Comparison of ENCODE assay signal across 13 cellular contexts in the genomic region with DNA sequence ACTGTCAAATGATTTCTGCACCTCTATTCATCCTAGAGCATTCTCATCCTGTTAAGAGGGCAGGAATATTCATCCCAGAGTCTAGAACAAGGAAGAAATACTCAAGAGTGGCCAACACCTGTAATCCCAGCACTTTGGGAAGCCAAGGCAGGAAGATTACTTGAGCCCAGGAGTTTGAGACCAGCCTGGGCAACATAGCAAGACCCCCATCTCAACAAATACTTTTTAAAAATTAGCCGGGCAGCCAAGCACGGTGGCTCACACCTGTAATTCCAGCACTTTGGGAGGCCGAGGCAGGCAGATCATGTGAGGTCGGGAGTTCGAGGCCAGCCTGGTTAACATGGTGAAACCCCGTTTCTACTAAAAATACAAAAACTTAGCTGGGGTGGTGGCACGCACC. TPM values are rescaled to one million over a fixed set of nuclear protein-coding genes. Genes with fewer than 3 reads are reported as not detected.
DNase-seq lines count a peak whose midpoint lies in the region; ATAC-seq, FAIRE-seq and TF ChIP-seq lines count a peak whose summit lies in the region.
"Not testable (repeated sequence)": the region's sequence is repeated elsewhere in the genome, so short reads cannot be mapped to it uniquely, and the experiment has no call there.
"Had no signal": no experiment of that assay in that cellular context is flagged by ENCODE, and none has a peak within 500 bp of the region (broad histone marks: within the 10 kb centered on the region; RNA-seq: fewer than 3 reads in every experiment).

No MANE protein-coding gene starts in this region.

- 98% methylated on average over 5 of the region's 7 CpGs; no CpG with 5 or more reads in 1 of the 2 experiments for WGBS in IMR-90 (ENCODE audit: extremely low coverage in 2 of 2, insufficient read length in 1 of 2), 2 experiments
- 67% methylated on average over 4 of the region's 7 CpGs for WGBS in K562 (ENCODE audit: insufficient coverage, low coverage, missing lambda C conversion rate)
- WGBS in HepG2 (ENCODE audit: low lambda C conversion rate): 67% methylated on average over 7 of the region's 7 CpGs

- H3K4ac ChIP-seq in IMR-90 (ENCODE audit: low read depth, low read length): not testable (repeated sequence)

- dilution Hi-C loops in IMR-90 (cut with HindIII; ENCODE audit: low sequenced_read_pairs, unreplicated experiment): not testable (repeated sequence)

- H3K27me3 ChIP-seq in IMR-90 (ENCODE audit: control insufficient read depth, insufficient read depth, low read length); Panc1 (ENCODE audit: control insufficient read depth, insufficient read depth, low read length); K562 (ENCODE audit: control insufficient read depth in 2 of 2, insufficient read depth in 2 of 2, low read length in 2 of 2): not testable (repeated sequence)
- peaks cover 5 to 26% of the 10 kb centered on the region in 2 experiments; a peak in 4 of 5 replicates for H3K27me3 ChIP-seq in HepG2 (ENCODE audit: control insufficient read depth in 1 of 2, insufficient read depth in 2 of 2, low read length in 2 of 2)

- H4K20me1 ChIP-seq in IMR-90 (ENCODE audit: insufficient read depth, low read length); K562 (replicated peaks; ENCODE audit: control insufficient read depth, insufficient read depth, low read length); HepG2 (ENCODE audit: insufficient read depth, low read length): not testable (repeated sequence)

- BruUV-seq in IMR-90 (replicated peaks; lab: Mats Ljungman, UMichigan); Panc1 (replicated peaks; lab: Mats Ljungman, UMichigan); K562 (replicated peaks; lab: Mats Ljungman, UMichigan); HepG2 (replicated peaks; lab: Mats Ljungman, UMichigan): not testable (repeated sequence)

- not testable (repeated sequence) for H3K36me3 Mint-ChIP-seq in neural crest cell (ENCODE audit: low read depth)

- not testable (repeated sequence) for TF ChIP-seq RAD21 in IMR-90 (IDR thresholded peaks at IDR 0.05; ENCODE audit: low read length); K562 (CRISPR knock-in tag; conservative IDR thresholded peaks at IDR 0.05 in 1 of 2, IDR thresholded peaks at IDR 0.05 in 1 of 2); HepG2 (CRISPR knock-in tag; IDR thresholded peaks at IDR 0.05)

- not testable (repeated sequence) for H3K36me3 ChIP-seq in HEK293 (ENCODE audit: control insufficient read depth in 2 of 2, insufficient read depth in 1 of 2, low read length in 2 of 2); IMR-90 (ENCODE audit: control insufficient read depth, insufficient read depth, low read length); Panc1 (ENCODE audit: control insufficient read depth, insufficient read depth, low read length); K562 (ENCODE audit: control insufficient read depth, insufficient read depth, low read length); HepG2 (replicated peaks in 1 of 2; ENCODE audit: control insufficient read depth in 1 of 2, insufficient read depth in 2 of 2, low read length in 2 of 2)

- H3K27me3 Mint-ChIP-seq in neural crest cell (ENCODE audit: low read depth): peaks cover 13% of the 10 kb centered on the region

- intact Hi-C loops in IMR-90 (cut with micrococcal nuclease); Panc1 (cut with micrococcal nuclease; ENCODE audit: unreplicated experiment); K562 (cut with micrococcal nuclease); Right ventricle myocardium superior (cut with DNase I); HepG2 (cut with micrococcal nuclease; ENCODE audit: unreplicated experiment): not testable (repeated sequence)

- H3K4me1 Mint-ChIP-seq in neural crest cell: peaks cover 14% of the 10 kb centered on the region

- not testable (repeated sequence) for H2AFZ ChIP-seq in IMR-90 (replicated peaks; ENCODE audit: low read length, poor library complexity); K562 (ENCODE audit: low read depth, low read length); HepG2 (ENCODE audit: low read length)

- H3K79me1 ChIP-seq in IMR-90 (ENCODE audit: low read depth in 1 of 2, low read length in 2 of 2): not testable (repeated sequence)

- not testable (repeated sequence) for DNase-seq in IMR-90; Panc1 (ENCODE audit: low read depth, low spot score); K562 (ENCODE audit: extremely low read depth in 1 of 4, low spot score in 3 of 4); HepG2 (ENCODE audit: low spot score); neural crest cell (ENCODE audit: low read depth, low spot score)
- peak; percentile 24 for DNase-seq in Right ventricle myocardium superior

- peak overlapping the region; percentile 73 for H3K27ac Mint-ChIP-seq in neural crest cell (ENCODE audit: unreplicated experiment)

- not testable (repeated sequence) for H3K56ac ChIP-seq in IMR-90 (ENCODE audit: extremely low read depth, insufficient read depth, low read length)

- not testable (repeated sequence) for ATAC-seq in IMR-90 (ENCODE audit: low read depth); Panc1; K562; Right ventricle myocardium superior (ENCODE audit: poor library complexity); HepG2

- H2BK120ac ChIP-seq in IMR-90 (ENCODE audit: low read depth, low read length): not testable (repeated sequence)

- POLR2A ChIA-PET in HEK293 (lab: Yijun Ruan, JAX); IMR-90 (lab: Charles Lee; ENCODE audit: unreplicated experiment); Panc1 (lab: Charles Lee); HepG2 (lab: Yijun Ruan, JAX): not testable (repeated sequence)
- POLR2A ChIA-PET in K562 (lab: Yijun Ruan, JAX): interaction anchor here (1.3 kb wide), 1 partner anchor 36 kb away, joined by 3 read pairs; no protein-coding TSS in a partner anchor

- CTCF ChIA-PET in HEK293 (lab: Yijun Ruan, JAX); IMR-90 (lab: Yijun Ruan, JAX); Panc1 (lab: Charles Lee); K562 (lab: Yijun Ruan, JAX; ENCODE audit: low intra/inter-chr PET ratio); HepG2 (lab: Yijun Ruan, JAX; ENCODE audit: low intra/inter-chr PET ratio, low total read pairs): not testable (repeated sequence)

- not testable (repeated sequence) for H3K4me2 ChIP-seq in IMR-90 (ENCODE audit: low read depth, low read length); K562 (ENCODE audit: insufficient read depth, low read length); HepG2 (ENCODE audit: low read depth, low read length)

- not testable (repeated sequence) for H3K9me3 Mint-ChIP-seq in neural crest cell

- not testable (repeated sequence) for H4K8ac ChIP-seq in IMR-90 (ENCODE audit: low read depth in 2 of 2, low read length in 2 of 2)

- not testable (repeated sequence) for H2AK5ac ChIP-seq in IMR-90 (ENCODE audit: low read depth, low read length)

- peaks cover 10% of the 10 kb centered on the region for H3K9me1 ChIP-seq in IMR-90 (ENCODE audit: insufficient read depth, low read length)
- not testable (repeated sequence) for H3K9me1 ChIP-seq in K562 (ENCODE audit: control insufficient read depth, insufficient read depth, low read length)

- TF ChIP-seq POLR2A in IMR-90 (IDR thresholded peaks at IDR 0.05; ENCODE audit: low read depth, low read length); K562 (conservative IDR thresholded peaks at IDR 0.05); HepG2 (IDR thresholded peaks at IDR 0.05; ENCODE audit: insufficient read depth in 1 of 2, low read depth in 2 of 2, low read length in 2 of 2): not testable (repeated sequence)

- TF ChIP-seq CTCF in HEK293 (tag by site-specific recombination; IDR thresholded peaks at IDR 0.05); IMR-90 (conservative IDR thresholded peaks at IDR 0.05; ENCODE audit: low read depth, low read length); Panc1 (IDR thresholded peaks at IDR 0.05); K562 (IDR thresholded peaks at IDR 0.05 in 2 of 3, conservative IDR thresholded peaks at IDR 0.05 in 1 of 3; ENCODE audit: insufficient read depth in 2 of 3, low read depth in 1 of 3, low read length in 3 of 3); HepG2 (CRISPR knock-in tag; IDR thresholded peaks at IDR 0.05); neural crest cell (conservative IDR thresholded peaks at IDR 0.05): not testable (repeated sequence)

- H4K91ac ChIP-seq in IMR-90 (ENCODE audit: insufficient read depth, low read depth, low read length): not testable (repeated sequence)

- peak overlapping the region; percentile 8; the same call in 1 of the 2 replicates for H2BK20ac ChIP-seq in IMR-90 (ENCODE audit: low read depth, low read length)

- H2BK5ac ChIP-seq in IMR-90 (ENCODE audit: low read depth, low read length, poor library complexity, severe bottlenecking): not testable (repeated sequence)

- H3K4me3 ChIP-seq in HEK293 (ENCODE audit: low read depth, low read length); IMR-90 (ENCODE audit: insufficient read depth, low read depth, low read length); Panc1 (ENCODE audit: low read depth in 2 of 2, low read length in 2 of 2); K562; HepG2 (replicated peaks in 1 of 3; ENCODE audit: insufficient read depth in 1 of 3, low read depth in 2 of 3, low read length in 3 of 3): not testable (repeated sequence)

- H3K9me3 ChIP-seq in HEK293 (ENCODE audit: control insufficient read depth, insufficient read depth, low read depth, low read length); IMR-90 (ENCODE audit: control insufficient read depth, insufficient read depth, low read length); Panc1 (ENCODE audit: control insufficient read depth, insufficient read depth, low read depth, low read length); K562 (replicated peaks; ENCODE audit: control insufficient read depth, insufficient read depth, low read depth, low read length); HepG2 (ENCODE audit: low read length): not testable (repeated sequence)

- not testable (repeated sequence) for H4K5ac ChIP-seq in IMR-90 (ENCODE audit: low read depth, low read length)

- in situ Hi-C loops in IMR-90 (cut with MboI; ENCODE audit: low sequenced_read_pairs); K562 (cut with MboI); HepG2 (cut with HindIII; ENCODE audit: extremely low pct_ligation_motif_present, low pct_unique_long_range_greater_than_20kb): not testable (repeated sequence)
- in situ Hi-C loops in Panc1 (cut with HindIII; ENCODE audit: low pct_unique_long_range_greater_than_20kb, low sequenced_read_pairs): loop anchor here (5.0 kb wide), 1 partner anchor 34 kb away; the partner anchor contains the start of gene PARD6B

- H3K4me3 Mint-ChIP-seq in neural crest cell: not testable (repeated sequence)

- not testable (repeated sequence) for FAIRE-seq in K562 (lab: Jason Lieb, UNC); HepG2 (lab: Jason Lieb, UNC)

- not testable (repeated sequence) for TF ChIP-seq EP300 in K562 (IDR thresholded peaks at IDR 0.05; ENCODE audit: low read length); HepG2 (IDR thresholded peaks at IDR 0.05; ENCODE audit: low read depth in 2 of 2, low read length in 2 of 2); HepG2 (CRISPR knock-in tag; IDR thresholded peaks at IDR 0.05; ENCODE audit: borderline replicate concordance)

- not testable (repeated sequence) for H2BK15ac ChIP-seq in IMR-90 (ENCODE audit: low read depth, low read length)

- not testable (repeated sequence) for H3K23ac ChIP-seq in IMR-90 (ENCODE audit: low read depth, low read length)

- H3K27ac ChIP-seq in HEK293 (ENCODE audit: extremely low read depth, low read depth, low read length); IMR-90 (ENCODE audit: insufficient read depth, low read length); K562 (ENCODE audit: extremely low read depth, low read depth, low read length); HepG2 (ENCODE audit: extremely low read length, insufficient read depth, low read length): not testable (repeated sequence)
- peak overlapping the region; percentile 79 for H3K27ac ChIP-seq in Panc1 (ENCODE audit: low read length)

- H3K9ac ChIP-seq in IMR-90 (ENCODE audit: low read depth, low read length); K562 (ENCODE audit: insufficient read depth in 1 of 2, low read depth in 2 of 2, low read length in 2 of 2); HepG2 (ENCODE audit: insufficient read depth, low read depth, low read length): not testable (repeated sequence)

- not testable (repeated sequence) for H3K79me2 ChIP-seq in K562 (ENCODE audit: control insufficient read depth, insufficient read depth, low read length); HepG2 (ENCODE audit: insufficient read depth, low read length)

- H3K18ac ChIP-seq in IMR-90 (ENCODE audit: low read depth, low read length): not testable (repeated sequence)

- not testable (repeated sequence) for H3K4me1 ChIP-seq in HEK293 (ENCODE audit: control insufficient read depth, insufficient read depth, low read length)
- H3K4me1 ChIP-seq in IMR-90 (ENCODE audit: control insufficient read depth, insufficient read depth, low read length) (peaks cover 11% of the 10 kb centered on the region), Panc1 (ENCODE audit: control insufficient read depth, insufficient read depth, low read length) (peaks cover 59% of the 10 kb centered on the region), K562 (replicated peaks in 1 of 2; ENCODE audit: control insufficient read depth in 2 of 2, insufficient read depth in 2 of 2, low read length in 2 of 2) (peaks cover 9 to 13% of the 10 kb centered on the region in 2 experiments; a peak in 4 of 5 replicates), HepG2 (ENCODE audit: insufficient read depth, low read length) (peaks cover 38% of the 10 kb centered on the region)

- H2AK9ac ChIP-seq in IMR-90 (replicated peaks; ENCODE audit: low read depth, low read length, poor library complexity): peak overlapping the region; percentile 3

- not testable (repeated sequence) for H3K14ac ChIP-seq in IMR-90 (replicated peaks; ENCODE audit: low read depth, low read length)

RNA-seq across cellular contexts. Expression of gene RIPOR3, which starts 6.9 kb away (rescaled TPM):
- 0.28 and 0.54 TPM in 2 replicates for total RNA-seq in IMR-90 (2012; rRNA removed)
- 1.7 TPM in 2 replicates for polyA plus RNA-seq in IMR-90 (2012; rRNA removed)
- polyA plus RNA-seq in IMR-90 (2012; cell fraction: cytosol; rRNA removed): 0.28 and 0.71 TPM in 2 replicates
- polyA plus RNA-seq in IMR-90 (2012; cell fraction: nucleus; rRNA removed; ENCODE audit: low replicate concordance): 11.7 and 15.4 TPM in 2 replicates
- total RNA-seq in Panc1 (2021; ENCODE audit: unreplicated experiment): 92.5 TPM
- 97.9 TPM for polyA plus RNA-seq in Panc1 (2012; ENCODE audit: insufficient read length)
- 220 and 451 TPM in 2 replicates for total RNA-seq in K562 (2011; cell fraction: chromatin; rRNA removed; ENCODE audit: low replicate concordance)
- 258 and 278 TPM in 2 replicates for total RNA-seq in K562 (2011; cell fraction: nucleolus; rRNA removed)
- 187 and 217 TPM in 2 replicates for total RNA-seq in K562 (2011; cell fraction: nucleoplasm; rRNA removed)
- 22.3 and 28.3 TPM in 2 replicates for total RNA-seq in K562 (2014; rRNA removed)
- total RNA-seq in K562 (2014; rRNA removed; fragmentation: Illumina TruSeq; extraction: Trizol): 9.2 and 15.5 TPM in 2 replicates
- 12.8 and 13.3 TPM in 2 replicates for total RNA-seq in K562 (2015; rRNA removed; fragmentation: Illumina TruSeq; extraction: Trizol)
- total RNA-seq in K562 (2021): 43.3 and 46.1 TPM in 2 replicates
- polyA plus RNA-seq in K562 (2011; rRNA removed): 48.8 and 65.1 TPM in 2 replicates
- 23.4 and 24.4 TPM in 2 replicates for polyA plus RNA-seq in K562 (2011; cell fraction: cytosol; rRNA removed)
- polyA plus RNA-seq in K562 (2011; cell fraction: nucleus; rRNA removed): 468 and 642 TPM in 2 replicates
- polyA plus RNA-seq in K562 (2012): 23.3 and 29.2 TPM in 2 replicates
- polyA plus RNA-seq in K562 (2014; fragmentation: Illumina TruSeq; extraction: Trizol): 21.4 and 23.4 TPM in 2 replicates
- 1 to 10 TPM; 3.3 to 3.8 TPM for polyA plus RNA-seq in K562 (2014; fragmentation: Nextera tagmentation; extraction: Ambion mirVana)
- 62.7 and 66.4 TPM in 2 replicates for polyA plus RNA-seq in K562 (2014; rRNA removed)
- polyA minus RNA-seq in K562 (2011; rRNA and poly(A)+ RNA removed): 12.5 and 15.4 TPM in 2 replicates
- polyA minus RNA-seq in K562 (2011; cell fraction: cytosol; rRNA and poly(A)+ RNA removed): 15.8 and 20.2 TPM in 2 replicates
- polyA minus RNA-seq in K562 (2011; cell fraction: nucleus; rRNA and poly(A)+ RNA removed): 65.3 and 73.8 TPM in 2 replicates
- 8.1 TPM for total RNA-seq in Right ventricle myocardium superior
- not detected in 2 replicates for total RNA-seq in HepG2 (2016; rRNA removed; fragmentation: Illumina TruSeq; extraction: Trizol)
- total RNA-seq in HepG2 (2016; cell fraction: cytosol; rRNA removed; fragmentation: Illumina TruSeq; extraction: Trizol; ENCODE audit: low read depth): not detected in 2 replicates
- total RNA-seq in HepG2 (2016; cell fraction: insoluble cytoplasmic fraction; rRNA removed; fragmentation: Illumina TruSeq; extraction: Trizol): not detected in 2 replicates
- total RNA-seq in HepG2 (2016; cell fraction: membrane; rRNA removed; fragmentation: Illumina TruSeq; extraction: Trizol): not detected in 2 replicates
- total RNA-seq in HepG2 (2016; cell fraction: nucleus; rRNA removed; fragmentation: Illumina TruSeq; extraction: Trizol): not detected in 2 replicates
- 0.18 and 0.26 TPM in 2 replicates for polyA plus RNA-seq in HepG2 (2011; rRNA removed)
- polyA plus RNA-seq in HepG2 (2011; cell fraction: cytosol; rRNA removed): 0.05 TPM in 2 replicates
- polyA plus RNA-seq in HepG2 (2011; cell fraction: nucleus; rRNA removed): 1.9 and 2.1 TPM in 2 replicates
- polyA plus RNA-seq in HepG2 (2012): 0.11 and 0.36 TPM in 2 replicates
- polyA plus RNA-seq in HepG2 (2016; cell fraction: cytosol; fragmentation: Illumina TruSeq; extraction: Trizol; ENCODE audit: low read depth): not detected in 2 replicates
- polyA plus RNA-seq in HepG2 (2016; cell fraction: insoluble cytoplasmic fraction; fragmentation: Illumina TruSeq; extraction: Trizol; ENCODE audit: low read depth): not detected in 2 replicates
- not detected in 2 replicates for polyA plus RNA-seq in HepG2 (2016; cell fraction: membrane; fragmentation: Illumina TruSeq; extraction: Trizol; ENCODE audit: low read depth)
- 0.13 TPM in 1 of 2 replicates, not detected in the other for polyA plus RNA-seq in HepG2 (2016; cell fraction: nucleus; fragmentation: Illumina TruSeq; extraction: Trizol; ENCODE audit: insufficient read depth, low read depth)
- polyA minus RNA-seq in HepG2 (2011; rRNA and poly(A)+ RNA removed; ENCODE audit: low replicate concordance): 0.42 TPM in 1 of 2 replicates, not detected in the other
- not detected in 2 replicates for polyA minus RNA-seq in HepG2 (2011; cell fraction: cytosol; rRNA and poly(A)+ RNA removed)
- 0.37 and 0.52 TPM in 2 replicates for polyA minus RNA-seq in HepG2 (2011; cell fraction: nucleus; rRNA and poly(A)+ RNA removed)
- 0.43 and 0.44 TPM in 2 replicates for total RNA-seq in neural crest cell
- total RNA-seq: A172; CD4-positive, alpha-beta memory T cell; CD4-positive, alpha-beta T cell; CD8-positive, alpha-beta memory T cell; CD8-positive, alpha-beta T cell had no signal
- polyA plus RNA-seq: CD14-positive monocyte had no signal

RNA-seq across cellular contexts. Expression of gene PARD6B, which starts 33.1 kb away (rescaled TPM):
- total RNA-seq in IMR-90 (2012; rRNA removed): 0.90 and 1.4 TPM in 2 replicates
- 0.14 and 0.17 TPM in 2 replicates for polyA plus RNA-seq in IMR-90 (2012; rRNA removed)
- 0.05 and 0.08 TPM in 2 replicates for polyA plus RNA-seq in IMR-90 (2012; cell fraction: cytosol; rRNA removed)
- polyA plus RNA-seq in IMR-90 (2012; cell fraction: nucleus; rRNA removed; ENCODE audit: low replicate concordance): 0.07 and 0.25 TPM in 2 replicates
- total RNA-seq in Panc1 (2021; ENCODE audit: unreplicated experiment): 132 TPM
- 11.2 TPM for polyA plus RNA-seq in Panc1 (2012; ENCODE audit: insufficient read length)
- total RNA-seq in K562 (2011; cell fraction: chromatin; rRNA removed; ENCODE audit: low replicate concordance): 9.8 and 24.9 TPM in 2 replicates
- 5.3 and 6.2 TPM in 2 replicates for total RNA-seq in K562 (2011; cell fraction: nucleolus; rRNA removed)
- 12.7 and 15.3 TPM in 2 replicates for total RNA-seq in K562 (2011; cell fraction: nucleoplasm; rRNA removed)
- total RNA-seq in K562 (2014; rRNA removed): 5.5 and 5.9 TPM in 2 replicates
- total RNA-seq in K562 (2014; rRNA removed; fragmentation: Illumina TruSeq; extraction: Trizol): 10.4 and 12.7 TPM in 2 replicates
- total RNA-seq in K562 (2015; rRNA removed; fragmentation: Illumina TruSeq; extraction: Trizol): 9.0 and 9.8 TPM in 2 replicates
- total RNA-seq in K562 (2021): 12.0 and 12.3 TPM in 2 replicates
- polyA plus RNA-seq in K562 (2011; rRNA removed): 4.5 and 5.3 TPM in 2 replicates
- polyA plus RNA-seq in K562 (2011; cell fraction: cytosol; rRNA removed): 1.5 and 2.7 TPM in 2 replicates
- polyA plus RNA-seq in K562 (2011; cell fraction: nucleus; rRNA removed): 1.9 and 2.6 TPM in 2 replicates
- 0.96 and 1.2 TPM in 2 replicates for polyA plus RNA-seq in K562 (2012)
- polyA plus RNA-seq in K562 (2014; fragmentation: Illumina TruSeq; extraction: Trizol): 1.7 and 2.5 TPM in 2 replicates
- 1 to 10 TPM; 2.7 to 7.4 TPM for polyA plus RNA-seq in K562 (2014; fragmentation: Nextera tagmentation; extraction: Ambion mirVana)
- polyA plus RNA-seq in K562 (2014; rRNA removed): 2.5 and 2.6 TPM in 2 replicates
- polyA minus RNA-seq in K562 (2011; rRNA and poly(A)+ RNA removed): 10.1 and 10.3 TPM in 2 replicates
- 5.6 and 5.7 TPM in 2 replicates for polyA minus RNA-seq in K562 (2011; cell fraction: cytosol; rRNA and poly(A)+ RNA removed)
- 2.2 and 3.1 TPM in 2 replicates for polyA minus RNA-seq in K562 (2011; cell fraction: nucleus; rRNA and poly(A)+ RNA removed)
- total RNA-seq in Right ventricle myocardium superior: 4.7 TPM
- total RNA-seq in HepG2 (2016; rRNA removed; fragmentation: Illumina TruSeq; extraction: Trizol): 22.2 and 26.6 TPM in 2 replicates
- total RNA-seq in HepG2 (2016; cell fraction: cytosol; rRNA removed; fragmentation: Illumina TruSeq; extraction: Trizol; ENCODE audit: low read depth): 1.9 TPM in 2 replicates
- total RNA-seq in HepG2 (2016; cell fraction: insoluble cytoplasmic fraction; rRNA removed; fragmentation: Illumina TruSeq; extraction: Trizol): 21.4 and 26.1 TPM in 2 replicates
- total RNA-seq in HepG2 (2016; cell fraction: membrane; rRNA removed; fragmentation: Illumina TruSeq; extraction: Trizol): 10.5 and 11.8 TPM in 2 replicates
- total RNA-seq in HepG2 (2016; cell fraction: nucleus; rRNA removed; fragmentation: Illumina TruSeq; extraction: Trizol): 12.5 and 14.9 TPM in 2 replicates
- 6.0 and 6.9 TPM in 2 replicates for polyA plus RNA-seq in HepG2 (2011; rRNA removed)
- 2.8 and 4.1 TPM in 2 replicates for polyA plus RNA-seq in HepG2 (2011; cell fraction: cytosol; rRNA removed)
- polyA plus RNA-seq in HepG2 (2011; cell fraction: nucleus; rRNA removed): 2.6 and 3.1 TPM in 2 replicates
- 4.6 and 4.9 TPM in 2 replicates for polyA plus RNA-seq in HepG2 (2012)
- 0.35 and 0.57 TPM in 2 replicates for polyA plus RNA-seq in HepG2 (2016; cell fraction: cytosol; fragmentation: Illumina TruSeq; extraction: Trizol; ENCODE audit: low read depth)
- 8.8 and 9.1 TPM in 2 replicates for polyA plus RNA-seq in HepG2 (2016; cell fraction: insoluble cytoplasmic fraction; fragmentation: Illumina TruSeq; extraction: Trizol; ENCODE audit: low read depth)
- 2.6 and 2.7 TPM in 2 replicates for polyA plus RNA-seq in HepG2 (2016; cell fraction: membrane; fragmentation: Illumina TruSeq; extraction: Trizol; ENCODE audit: low read depth)
- 13.0 and 13.3 TPM in 2 replicates for polyA plus RNA-seq in HepG2 (2016; cell fraction: nucleus; fragmentation: Illumina TruSeq; extraction: Trizol; ENCODE audit: insufficient read depth, low read depth)
- polyA minus RNA-seq in HepG2 (2011; rRNA and poly(A)+ RNA removed; ENCODE audit: low replicate concordance): 3.1 and 8.3 TPM in 2 replicates
- 22.0 and 24.4 TPM in 2 replicates for polyA minus RNA-seq in HepG2 (2011; cell fraction: cytosol; rRNA and poly(A)+ RNA removed)
- 10.6 and 14.4 TPM in 2 replicates for polyA minus RNA-seq in HepG2 (2011; cell fraction: nucleus; rRNA and poly(A)+ RNA removed)
- total RNA-seq in neural crest cell: 9.5 and 9.8 TPM in 2 replicates
